Comparison of ENCODE assay signal across 15 cellular contexts in genomic region chr12:51247523-51248206, GRCh38. TPM values are rescaled to one million over a fixed set of nuclear protein-coding genes. Genes with fewer than 3 reads are reported as not detected.
A peak's percentile ranks its signal among the peaks of the same experiment; 100 is the strongest.
DNase-seq lines count a peak whose midpoint lies in the region; ATAC-seq, FAIRE-seq and TF ChIP-seq lines count a peak whose summit lies in the region.
"Had no signal": no experiment of that assay in that cellular context is flagged by ENCODE, and none has a peak within 500 bp of the region (broad histone marks: within the 10 kb centered on the region; RNA-seq: fewer than 3 reads in every experiment).

No MANE protein-coding gene starts in this region.

- TF ChIP-seq CTCF in kidney (IDR thresholded peaks at IDR 0.05; ENCODE audit: borderline replicate concordance, extremely low read depth, insufficient read depth) = no peak
- no peak for TF ChIP-seq CTCF in upper lobe of right lung (IDR thresholded peaks at IDR 0.05)
- no peak for TF ChIP-seq CTCF in GM10266 (IDR thresholded peaks at IDR 0.05; ENCODE audit: control insufficient read depth, insufficient read depth, low read depth, missing control alignments)

- H3K27ac ChIP-seq in kidney (ENCODE audit: low read depth in 2 of 2, low read length in 2 of 2) = peak overlapping the region; percentile 53 to 66
- peak overlapping the region; percentile 70 for H3K27ac ChIP-seq in upper lobe of right lung

- no peak overlapping the region for H3K4me3 Mint-ChIP-seq in activated naive CD8-positive, alpha-beta T cell
- H3K4me3 Mint-ChIP-seq in activated naive CD8-positive, alpha-beta T cell treated with anti-CD3 and anti-CD28 coated beads, Interleukin-2, amount 50 U/mL, for 24 hours = no peak overlapping the region
- peak overlapping the region in 1 of 3 donors; percentile 29 for H3K4me3 Mint-ChIP-seq in T-cell
- H3K4me3 Mint-ChIP-seq: activated CD8-positive, alpha-beta memory T cell treated with anti-CD3 and anti-CD28 coated beads, Interleukin-2, amount 10 ng/mL, durations not matched to agents 7 days and 5 days; brain; stimulated activated naive B cell treated with anti-CD40 and anti-IgM and Interleukin-4, amounts not matched to agents 10 μg/mL and 1 μg/mL and 100 μg/mL, for 72 hours had no signal

- no peaks in the 10 kb centered on the region for H3K27me3 ChIP-seq in upper lobe of right lung

- no peak for DNase-seq in activated naive CD8-positive, alpha-beta T cell treated with anti-CD3 and anti-CD28 coated beads, Interleukin-2, amount 50 U/mL, for 24 hours
- no peak for DNase-seq in T-cell
- DNase-seq in kidney = no peak
- DNase-seq in upper lobe of right lung = no peak
- no peak for DNase-seq in dedifferentiated amniotic fluid mesenchymal stem cell (ENCODE audit: extremely low spot score)
- no peak for DNase-seq in GM10266 (ENCODE audit: extremely low spot score)
- DNase-seq: activated CD8-positive, alpha-beta memory T cell treated with anti-CD3 and anti-CD28 coated beads, Interleukin-2, amount 10 ng/mL, durations not matched to agents 7 days and 5 days; NCI-H526 treated with DMSO at 0.1 percent for 48 hours; nucleus accumbens; stimulated activated naive B cell treated with anti-CD40 and anti-IgM and Interleukin-4, amounts not matched to agents 10 μg/mL and 1 μg/mL and 100 μg/mL, for 72 hours had no signal

- ATAC-seq in activated naive CD8-positive, alpha-beta T cell treated with anti-CD3 and anti-CD28 coated beads, Interleukin-2, amount 50 U/mL, for 24 hours = no peak
- ATAC-seq in T-cell (replicated peaks in 1 of 4) (no peak), upper lobe of right lung (peak; percentile 22), GM19463 (IDR thresholded peaks at IDR 0.05; ENCODE audit: unreplicated experiment) (no peak)
- ATAC-seq: activated CD8-positive, alpha-beta memory T cell treated with anti-CD3 and anti-CD28 coated beads, Interleukin-2, amount 10 ng/mL, durations not matched to agents 7 days and 5 days; stimulated activated naive B cell treated with anti-CD40 and anti-IgM and Interleukin-4, amounts not matched to agents 10 μg/mL and 1 μg/mL and 100 μg/mL, for 72 hours had no signal

- H3K4me3 ChIP-seq in kidney (ENCODE audit: low read length in 2 of 2) (no peak overlapping the region), upper lobe of right lung (no peak overlapping the region)
- H3K4me3 ChIP-seq: HAP-1 had no signal

- no peak overlapping the region for H3K9ac ChIP-seq in kidney (ENCODE audit: low read length in 2 of 2)

- peak overlapping the region; percentile 61 for H3K27ac Mint-ChIP-seq in activated naive CD8-positive, alpha-beta T cell
- no peak overlapping the region for H3K27ac Mint-ChIP-seq in activated naive CD8-positive, alpha-beta T cell treated with anti-CD3 and anti-CD28 coated beads, Interleukin-2, amount 50 U/mL, for 24 hours
- peak overlapping the region; percentile 85 to 89 for H3K27ac Mint-ChIP-seq in T-cell
- H3K27ac Mint-ChIP-seq: stimulated activated naive B cell treated with anti-CD40 and anti-IgM and Interleukin-4, amounts not matched to agents 10 μg/mL and 1 μg/mL and 100 μg/mL, for 72 hours had no signal

- POLR2A ChIA-PET in T-cell (lab: Charles Lee) = no interaction called here

- H3K36me3 Mint-ChIP-seq in activated naive CD8-positive, alpha-beta T cell = peaks cover 6% of the 10 kb centered on the region
- H3K36me3 Mint-ChIP-seq in activated naive CD8-positive, alpha-beta T cell treated with anti-CD3 and anti-CD28 coated beads, Interleukin-2, amount 50 U/mL, for 24 hours (ENCODE audit: low read depth) = peaks cover 18% of the 10 kb centered on the region
- H3K36me3 Mint-ChIP-seq in T-cell = peaks cover 15% of the 10 kb centered on the region

- intact Hi-C loops in kidney (cut with DNase I) (no loop called here), upper lobe of right lung (cut with DNase I) (no loop called here)

- peaks cover 6 to 18% of the 10 kb centered on the region in 2 donors for H3K4me1 ChIP-seq in kidney (ENCODE audit: control insufficient read depth in 1 of 2, insufficient read depth in 1 of 2, low read depth in 1 of 2, low read length in 2 of 2)
- H3K4me1 ChIP-seq in upper lobe of right lung = peaks cover 35% of the 10 kb centered on the region
- H3K4me1 ChIP-seq: HAP-1 had no signal

- peaks cover 7 to 21% of the 10 kb centered on the region in 2 donors for H3K36me3 ChIP-seq in kidney (ENCODE audit: control insufficient read depth in 1 of 2, insufficient read depth in 2 of 2, low read length in 2 of 2)
- H3K36me3 ChIP-seq in upper lobe of right lung = peaks cover 29% of the 10 kb centered on the region

- H3K4me1 Mint-ChIP-seq in activated naive CD8-positive, alpha-beta T cell (ENCODE audit: low read depth) = peaks cover 49% of the 10 kb centered on the region
- H3K4me1 Mint-ChIP-seq in activated naive CD8-positive, alpha-beta T cell treated with anti-CD3 and anti-CD28 coated beads, Interleukin-2, amount 50 U/mL, for 24 hours = peaks cover 41% of the 10 kb centered on the region
- H3K4me1 Mint-ChIP-seq in T-cell = peaks cover 44 to 51% (median 49%) of the 10 kb centered on the region in 3 donors

- H3K9me3 ChIP-seq in kidney (ENCODE audit: control insufficient read depth in 1 of 2, low read length in 2 of 2) (no peaks in the 10 kb centered on the region), upper lobe of right lung (no peaks in the 10 kb centered on the region)
- H3K9me3 ChIP-seq: HAP-1 had no signal

- H3K27me3 Mint-ChIP-seq in activated naive CD8-positive, alpha-beta T cell = no peaks in the 10 kb centered on the region
- H3K27me3 Mint-ChIP-seq in activated naive CD8-positive, alpha-beta T cell treated with anti-CD3 and anti-CD28 coated beads, Interleukin-2, amount 50 U/mL, for 24 hours = no peaks in the 10 kb centered on the region
- no peaks in the 10 kb centered on the region for H3K27me3 Mint-ChIP-seq in T-cell
- H3K27me3 Mint-ChIP-seq: activated CD8-positive, alpha-beta memory T cell treated with anti-CD3 and anti-CD28 coated beads, Interleukin-2, amount 10 ng/mL, durations not matched to agents 7 days and 5 days; brain; stimulated activated naive B cell treated with anti-CD40 and anti-IgM and Interleukin-4, amounts not matched to agents 10 μg/mL and 1 μg/mL and 100 μg/mL, for 72 hours had no signal

- H3K9me3 Mint-ChIP-seq in activated naive CD8-positive, alpha-beta T cell (ENCODE audit: low read depth) = no peaks in the 10 kb centered on the region
- H3K9me3 Mint-ChIP-seq in activated naive CD8-positive, alpha-beta T cell treated with anti-CD3 and anti-CD28 coated beads, Interleukin-2, amount 50 U/mL, for 24 hours = no peaks in the 10 kb centered on the region
- no peaks in the 10 kb centered on the region for H3K9me3 Mint-ChIP-seq in T-cell
- H3K9me3 Mint-ChIP-seq: brain; stimulated activated naive B cell treated with anti-CD40 and anti-IgM and Interleukin-4, amounts not matched to agents 10 μg/mL and 1 μg/mL and 100 μg/mL, for 72 hours had no signal

- CTCF ChIA-PET in T-cell (lab: Charles Lee) = interaction anchor here in 1 of 2 donors (1.3 kb wide), 1 partner anchor 30 kb away, joined by 12 read pairs; the partner anchor contains the start of gene POU6F1

- FAIRE-seq in kidney (lab: Jason Lieb, UNC) = no peak
- FAIRE-seq: islet of Langerhans had no signal

RNA-seq across cellular contexts. Expression of gene DAZAP2, which starts 9.0 kb away (rescaled TPM):
- total RNA-seq in T-cell (100 to 1,000 TPM; 275 to 308 (median 282) TPM), kidney (319 TPM), upper lobe of right lung (244 TPM)
- polyA plus RNA-seq in kidney (ENCODE audit: insufficient read depth, low read depth, low replicate concordance) = 363 TPM

RNA-seq across cellular contexts. Expression of gene SMAGP, which starts 22.6 kb away (rescaled TPM):
- total RNA-seq in T-cell (1 to 10 TPM; 3.2 to 5.3 (median 3.6) TPM), kidney (28.5 TPM), upper lobe of right lung (34.2 TPM)
- polyA plus RNA-seq in kidney (ENCODE audit: insufficient read depth, low read depth, low replicate concordance) = 22.8 TPM

RNA-seq across cellular contexts. Expression of gene POU6F1, which starts 29.8 kb away (rescaled TPM):
- total RNA-seq in T-cell (10 to 100 TPM; 29.4 to 61.9 (median 45.4) TPM), kidney (20.0 TPM), upper lobe of right lung (19.0 TPM)
- polyA plus RNA-seq in kidney (ENCODE audit: insufficient read depth, low read depth, low replicate concordance) = 5.2 TPM
